Comparison of ENCODE assay signal across 19 cellular contexts in genomic region chr21:43278766-43279577, GRCh38.
A peak's percentile ranks its signal among the peaks of the same experiment; 100 is the strongest.
DNase-seq lines count a peak whose midpoint lies in the region; ATAC-seq and TF ChIP-seq lines count a peak whose summit lies in the region.
"Had no signal": no experiment of that assay in that cellular context is flagged by ENCODE, and none has a peak within 500 bp of the region (broad histone marks: within the 10 kb centered on the region; RNA-seq: fewer than 3 reads in every experiment).

No MANE protein-coding gene starts in this region.

- no peak for TF ChIP-seq POLR2A in spleen (IDR thresholded peaks at IDR 0.05)

- H3K36me3 Mint-ChIP-seq in IgD-negative memory B cell (no peaks in the 10 kb centered on the region), brain (no peaks in the 10 kb centered on the region)

- peak overlapping the region in 2 of 3 donors; percentile 59 to 67 for H3K27ac Mint-ChIP-seq in IgD-negative memory B cell
- H3K27ac Mint-ChIP-seq in brain, result peak overlapping the region in 4 of 5 experiments; percentile 36 to 87 (median 74)

- no peaks in the 10 kb centered on the region for H3K36me3 ChIP-seq in spleen
- H3K36me3 ChIP-seq: HAP-1, SJSA1 had no signal

- H3K4me3 Mint-ChIP-seq in IgD-negative memory B cell (no peak overlapping the region), brain (peak overlapping the region in 1 of 5 experiments; percentile 51)

- intact Hi-C loops in left ventricle myocardium superior (cut with micrococcal nuclease) (no loop called here), spleen (cut with DNase I; ENCODE audit: low total_unique reads) (no loop called here)

- no peaks in the 10 kb centered on the region for H3K9me3 ChIP-seq in spleen
- H3K9me3 ChIP-seq: HAP-1, SJSA1 had no signal

- H3K27me3 Mint-ChIP-seq in IgD-negative memory B cell (peaks cover 22% of the 10 kb centered on the region), brain (peaks cover 3% of the 10 kb centered on the region)

- H3K27ac ChIP-seq in spleen, result no peak overlapping the region
- H3K27ac ChIP-seq: SJSA1 had no signal

- no peak overlapping the region for H3K4me3 ChIP-seq in spleen
- H3K4me3 ChIP-seq: HAP-1, SJSA1 had no signal

- DNase-seq in left ventricle myocardium superior (peak; percentile 15), spleen (peak; percentile 65), pons (ENCODE audit: low spot score) (no peak), glomerular visceral epithelial cell (ENCODE audit: extremely low spot score) (no peak), NCI-H524 treated with DMSO at 0.1 percent for 48 hours (lab: John Stamatoyannopoulos, UW) (no peak)
- DNase-seq: ACHN, DMS79 treated with DMSO at 0.1 percent for 48 hours, KBM-7, NCI-H1105 treated with DMSO at 0.1 percent for 48 hours, NCI-H1694, NCI-H2107, NCI-H510A, NCI-H774, RPMI8226 had no signal

- H3K4me1 Mint-ChIP-seq in IgD-negative memory B cell (peaks cover 3 to 11% (median 5%) of the 10 kb centered on the region in 3 donors), brain (peaks cover 58% of the 10 kb centered on the region)

- peaks cover 0 to 55% (median 10%) of the 10 kb centered on the region in 7 donors for H3K27me3 ChIP-seq in spleen (replicated peaks in 1 of 7)

- no peak for TF ChIP-seq CTCF in brain (conservative IDR thresholded peaks at IDR 0.05)
- TF ChIP-seq CTCF in spleen (IDR thresholded peaks at IDR 0.05 in 8 of 11, conservative IDR thresholded peaks at IDR 0.05 in 3 of 11), result no peak

- 73 to 79% (median 77%) methylated on average over 21 to 32 of the region's 32 CpGs for WGBS in spleen, 5 donors

- no peak for ATAC-seq in left ventricle myocardium superior
- ATAC-seq: PC-3 had no signal

- H3K9me3 Mint-ChIP-seq in IgD-negative memory B cell (no peaks in the 10 kb centered on the region), brain (peaks cover 0 to 5% (median 0%) of the 10 kb centered on the region in 5 experiments)

- peaks cover 0 to 5% (median 0%) of the 10 kb centered on the region in 6 donors for H3K4me1 ChIP-seq in spleen
- H3K4me1 ChIP-seq: HAP-1, SJSA1 had no signal

Comparison
In these comparisons a context has a peak if more than half of its experiments do, and no peak if none do; other contexts are left out.
1. DNase-seq: peak in left ventricle myocardium superior (single experiment) and spleen (single experiment); none in pons (single experiment), glomerular visceral epithelial cell (single experiment) and NCI-H524 treated with DMSO at 0.1 percent for 48 hours (single experiment).